9 cellular contexts compared by ENCODE assay signal in genomic region chr4:71777891-71778290, GRCh38. TPM values are rescaled to one million over a fixed set of nuclear protein-coding genes. Genes with fewer than 3 reads are reported as not detected.
"Had no signal": no experiment of that assay in that cellular context is flagged by ENCODE, and none has a peak within 500 bp of the region (broad histone marks: within the 10 kb centered on the region; RNA-seq: fewer than 3 reads in every experiment).

No MANE protein-coding gene starts in this region.

- DNase-seq: GM23248, GOT3, H9, HCEC 1CT, KG1 had no signal

- H2AFZ ChIP-seq: GM23248 had no signal

- H3K4me3 ChIP-seq: GM23248 had no signal

- H3K27ac ChIP-seq: GM23248 had no signal

- H3K9me3 Mint-ChIP-seq: H9, IgD-negative memory B cell had no signal

- H3K4me3 Mint-ChIP-seq: H9, IgD-negative memory B cell had no signal

- H3K27me3 Mint-ChIP-seq: IgD-negative memory B cell had no signal

- H3K9ac ChIP-seq: GM23248 had no signal

- H3K4me1 Mint-ChIP-seq: IgD-negative memory B cell had no signal

- FAIRE-seq: HTR-8/SVneo had no signal

- H3K27ac Mint-ChIP-seq: H9, IgD-negative memory B cell had no signal

- H3K36me3 Mint-ChIP-seq: IgD-negative memory B cell had no signal

RNA-seq across cellular contexts. Expression of gene GC, which starts 6.0 kb away (rescaled TPM):
- total RNA-seq: GM23248, H4, H9, HT-29 had no signal
- polyA plus RNA-seq: GM23248, IgD-negative memory B cell had no signal
